Comparison of ENCODE assay signal across 16 cellular contexts in the genomic region with DNA sequence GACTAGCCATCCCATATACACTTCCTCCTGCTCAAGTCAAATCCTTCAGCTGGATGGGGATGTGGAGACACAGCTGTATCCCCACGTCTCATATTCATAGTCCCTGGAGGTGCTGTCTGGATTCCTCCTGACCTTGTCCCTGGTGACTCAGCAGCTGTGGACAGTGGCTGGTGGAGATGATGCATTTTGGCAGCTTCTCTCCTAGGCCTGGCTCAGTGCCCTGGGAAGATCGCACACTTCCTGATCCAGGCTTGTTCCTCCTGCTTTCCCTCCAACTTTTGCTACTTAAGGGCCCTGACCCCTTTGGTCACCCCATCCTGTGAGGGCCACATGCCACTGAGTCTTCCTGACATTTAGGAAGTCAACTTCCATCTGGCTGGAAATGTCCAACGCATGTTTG. TPM values are rescaled to one million over a fixed set of nuclear protein-coding genes. Genes with fewer than 3 reads are reported as not detected.
DNase-seq lines count a peak whose midpoint lies in the region; ATAC-seq and TF ChIP-seq lines count a peak whose summit lies in the region.
"Had no signal": no experiment of that assay in that cellular context is flagged by ENCODE, and none has a peak within 500 bp of the region (broad histone marks: within the 10 kb centered on the region; RNA-seq: fewer than 3 reads in every experiment).

No MANE protein-coding gene starts in this region.

- no peaks in the 10 kb centered on the region for H3K4me1 Mint-ChIP-seq in Caco-2 (ENCODE audit: low read depth, unreplicated experiment)
- H3K4me1 Mint-ChIP-seq: activated naive CD8-positive, alpha-beta T cell treated with anti-CD3 and anti-CD28 coated beads, Interleukin-2, amount 10 ng/mL, durations not matched to agents 7 days and 5 days had no signal

- intact Hi-C loops in Right ventricle myocardium superior (cut with DNase I) (no loop called here), posterior vena cava (cut with DNase I) (no loop called here), Caco-2 (cut with micrococcal nuclease; ENCODE audit: unreplicated experiment) (no loop called here)

- no peak overlapping the region for H3K4me3 Mint-ChIP-seq in Caco-2 (ENCODE audit: unreplicated experiment)
- H3K4me3 Mint-ChIP-seq: activated naive CD8-positive, alpha-beta T cell treated with anti-CD3 and anti-CD28 coated beads, Interleukin-2, amount 10 ng/mL, durations not matched to agents 7 days and 5 days; T-helper 2 cell treated with Interferon-gamma antibody and Interleukin-4, amounts not matched to agents 5 μg/mL and 100 μg/mL, for 36 hours had no signal

- H3K27me3 Mint-ChIP-seq in Caco-2 (ENCODE audit: insufficient read depth, unreplicated experiment): no peaks in the 10 kb centered on the region
- H3K27me3 Mint-ChIP-seq: activated naive CD8-positive, alpha-beta T cell treated with anti-CD3 and anti-CD28 coated beads, Interleukin-2, amount 10 ng/mL, durations not matched to agents 7 days and 5 days had no signal

- no peak overlapping the region for H3K4me2 ChIP-seq in mesendoderm (ENCODE audit: low read length)
- H3K4me2 ChIP-seq: KMS-11, PC-9 had no signal

- no peak overlapping the region for H4K5ac ChIP-seq in mesendoderm (ENCODE audit: low read length)

- no peaks in the 10 kb centered on the region for H3K36me3 Mint-ChIP-seq in Caco-2 (ENCODE audit: insufficient read depth, unreplicated experiment)
- H3K36me3 Mint-ChIP-seq: activated naive CD8-positive, alpha-beta T cell treated with anti-CD3 and anti-CD28 coated beads, Interleukin-2, amount 10 ng/mL, durations not matched to agents 7 days and 5 days had no signal

- H3K27me3 ChIP-seq in Caco-2 (replicated peaks; ENCODE audit: control insufficient read depth, insufficient read depth, low read length): no peaks in the 10 kb centered on the region
- H3K27me3 ChIP-seq in mesendoderm (ENCODE audit: insufficient read depth, low read length, poor library complexity): no peaks in the 10 kb centered on the region
- H3K27me3 ChIP-seq: BE2C, pancreas had no signal

- H2BK5ac ChIP-seq in mesendoderm (ENCODE audit: low read length): no peak overlapping the region

- no peak overlapping the region for H3K4ac ChIP-seq in mesendoderm (ENCODE audit: low read depth, low read length)

- H3K27ac ChIP-seq in mesendoderm (ENCODE audit: low read depth, low read length): no peak overlapping the region
- H3K27ac ChIP-seq: KMS-11, pancreas, PC-9, thoracic aorta had no signal

- no peak overlapping the region for H3K23ac ChIP-seq in mesendoderm (ENCODE audit: low read length)

- CTCF ChIA-PET in Caco-2 (lab: Charles Lee): no interaction called here

- H3K56ac ChIP-seq in mesendoderm (ENCODE audit: low read length): no peak overlapping the region

- H3K9ac ChIP-seq in mesendoderm (ENCODE audit: low read length): no peak overlapping the region
- H3K9ac ChIP-seq: KMS-11 had no signal

- H3K36me3 ChIP-seq in Caco-2 (ENCODE audit: control insufficient read depth, insufficient read depth, low read length) (no peaks in the 10 kb centered on the region), mesendoderm (ENCODE audit: control insufficient read depth, insufficient read depth, low read length) (no peaks in the 10 kb centered on the region)
- H3K36me3 ChIP-seq: BE2C, pancreas, thoracic aorta had no signal

- peak; percentile 28 for DNase-seq in EH (ENCODE audit: low read depth)
- DNase-seq in amniotic epithelial cell (ENCODE audit: low read depth): peak; percentile 23
- DNase-seq in Right ventricle myocardium superior: peak; percentile 71
- peak; percentile 87 for DNase-seq in posterior vena cava (ENCODE audit: low spot score)
- no peak for DNase-seq in NCI-H1092 (lab: John Stamatoyannopoulos, UW)
- no peak for DNase-seq in Caco-2
- DNase-seq in mesendoderm: no peak
- DNase-seq: activated naive CD8-positive, alpha-beta T cell treated with anti-CD3 and anti-CD28 coated beads, Interleukin-2, amount 10 ng/mL, durations not matched to agents 7 days and 5 days; BE2C; H7 had no signal

- H2BK120ac ChIP-seq in mesendoderm (ENCODE audit: low read depth, low read length): no peak overlapping the region

- POLR2A ChIA-PET in Caco-2 (lab: Charles Lee): no interaction called here

- no peak overlapping the region for H3K18ac ChIP-seq in mesendoderm (ENCODE audit: low read length)

- H3K79me2 ChIP-seq in mesendoderm (ENCODE audit: control insufficient read depth, insufficient read depth, low read length): no peaks in the 10 kb centered on the region

- no peak overlapping the region for H4K8ac ChIP-seq in mesendoderm (ENCODE audit: low read depth, low read length)

- H2BK15ac ChIP-seq in mesendoderm (replicated peaks; ENCODE audit: low read depth): no peak overlapping the region

- H3K9me3 ChIP-seq in Caco-2: no peaks in the 10 kb centered on the region
- H3K9me3 ChIP-seq: BE2C, pancreas, thoracic aorta had no signal

- WGBS in mesendoderm (ENCODE audit: extremely low coverage, insufficient coverage, low lambda C conversion rate): no CpG with 5 or more reads among the region's 3 CpGs

- peaks cover 15% of the 10 kb centered on the region for H3K9me3 Mint-ChIP-seq in Caco-2 (ENCODE audit: unreplicated experiment)
- H3K9me3 Mint-ChIP-seq: activated naive CD8-positive, alpha-beta T cell treated with anti-CD3 and anti-CD28 coated beads, Interleukin-2, amount 10 ng/mL, durations not matched to agents 7 days and 5 days; T-helper 2 cell treated with Interferon-gamma antibody and Interleukin-4, amounts not matched to agents 5 μg/mL and 100 μg/mL, for 36 hours had no signal

- H3K4me1 ChIP-seq in Caco-2: no peaks in the 10 kb centered on the region
- H3K4me1 ChIP-seq in mesendoderm (ENCODE audit: control insufficient read depth, low read depth, low read length): peaks cover 1% of the 10 kb centered on the region
- H3K4me1 ChIP-seq: BE2C, pancreas had no signal

- no peak overlapping the region for H3K27ac Mint-ChIP-seq in Caco-2 (ENCODE audit: unreplicated experiment)
- H3K27ac Mint-ChIP-seq: activated naive CD8-positive, alpha-beta T cell treated with anti-CD3 and anti-CD28 coated beads, Interleukin-2, amount 10 ng/mL, durations not matched to agents 7 days and 5 days; T-helper 2 cell treated with Interferon-gamma antibody and Interleukin-4, amounts not matched to agents 5 μg/mL and 100 μg/mL, for 36 hours had no signal

- H2AK5ac ChIP-seq in mesendoderm (ENCODE audit: low read length): no peak overlapping the region

- no TSS peak for BruUV-seq in Caco-2 (replicated peaks; lab: Mats Ljungman, UMichigan)

- ATAC-seq in Right ventricle myocardium superior (ENCODE audit: poor library complexity) (peak; percentile 65), HG02970 (IDR thresholded peaks at IDR 0.05; ENCODE audit: low FRiP score, unreplicated experiment) (no peak)

- H3K4me3 ChIP-seq in Caco-2 (ENCODE audit: low read depth, low read length): no peak overlapping the region
- H3K4me3 ChIP-seq in mesendoderm (ENCODE audit: low read length): no peak overlapping the region
- H3K4me3 ChIP-seq: pancreas, PC-9, thoracic aorta had no signal

- H3K79me1 ChIP-seq in mesendoderm (ENCODE audit: low read length): no peaks in the 10 kb centered on the region

- TF ChIP-seq CTCF in Caco-2 (IDR thresholded peaks at IDR 0.05; ENCODE audit: insufficient read depth in 1 of 2, low read depth in 1 of 2, low read length in 1 of 2, severe bottlenecking in 1 of 2, unreplicated experiment in 1 of 2): no peak

RNA-seq across cellular contexts. Expression of a gene that starts 44.4 kb away (rescaled TPM):
- total RNA-seq in Right ventricle myocardium superior (10.5 TPM), posterior vena cava (10 to 100 TPM; 13.0 to 17.4 TPM), Caco-2 (2022) (0.07 TPM in 1 of 2 replicates, not detected in the other)
- 0.38 TPM for polyA plus RNA-seq in mesendoderm (2013, experiment 1 of 2)
- polyA plus RNA-seq in mesendoderm (2013, experiment 2 of 2): 0.49 TPM
- total RNA-seq: activated naive CD8-positive, alpha-beta T cell treated with anti-CD3 and anti-CD28 coated beads, Interleukin-2, amount 10 ng/mL, durations not matched to agents 7 days and 5 days had no signal

Comparison
In these comparisons a context has a peak if more than half of its experiments do, and no peak if none do; other contexts are left out.
1. DNase-seq: peak in EH (single experiment), amniotic epithelial cell (single experiment), Right ventricle myocardium superior (single experiment) and posterior vena cava (single experiment); none in NCI-H1092 (single experiment), Caco-2 (0 of 2) and mesendoderm (single experiment).
2. RNA of a gene that starts 44.4 kb away (total RNA-seq): 13.0 to 17.4 TPM in posterior vena cava and 10.5 TPM in Right ventricle myocardium superior (single experiment); 0.07 TPM in Caco-2; every median in the first group is over 10 times any median in the second.